ENCODE assay signal across 12 cellular contexts in the genomic region with DNA sequence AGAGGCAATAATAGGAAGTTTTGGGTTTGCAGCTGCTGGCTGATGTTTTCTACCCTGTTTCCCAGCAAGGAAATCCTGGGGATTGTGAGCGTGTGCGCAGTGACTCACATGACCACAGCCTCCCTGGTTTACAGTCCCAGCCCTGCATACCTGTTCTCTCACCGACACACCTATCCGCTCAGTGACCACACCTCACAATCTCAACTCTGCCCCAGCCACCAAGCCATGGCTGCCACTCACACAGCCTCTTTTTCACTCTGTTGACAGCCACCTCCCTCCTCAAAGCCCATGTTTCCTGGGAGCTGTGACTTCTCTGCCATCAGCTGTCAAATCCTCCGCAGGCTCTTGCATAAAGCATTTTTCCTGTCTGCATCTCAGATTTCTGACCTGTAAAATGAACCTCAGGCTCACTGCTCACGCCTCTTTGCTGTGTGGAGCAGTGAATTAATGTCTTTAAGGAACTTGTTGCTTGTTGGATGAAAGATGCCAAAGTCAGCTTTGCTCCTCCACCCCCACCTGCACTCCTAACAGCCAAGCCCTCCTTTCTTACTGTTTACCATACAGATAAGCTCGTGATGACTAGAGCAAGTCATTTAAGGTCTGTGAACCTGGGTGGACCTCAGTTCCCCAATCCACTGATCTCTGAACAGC. TPM values are rescaled to one million over a fixed set of nuclear protein-coding genes. Genes with fewer than 3 reads are reported as not detected.
DNase-seq lines count a peak whose midpoint lies in the region; ATAC-seq and TF ChIP-seq lines count a peak whose summit lies in the region.
"Had no signal": no experiment of that assay in that cellular context is flagged by ENCODE, and none has a peak within 500 bp of the region (broad histone marks: within the 10 kb centered on the region; RNA-seq: fewer than 3 reads in every experiment).

No MANE protein-coding gene starts in this region.

- no peaks in the 10 kb centered on the region for H4K20me1 ChIP-seq in PC-3 (ENCODE audit: low read length)

- intact Hi-C loops in PC-3 (cut with micrococcal nuclease): no loop called here

- no peaks in the 10 kb centered on the region for H3K36me3 ChIP-seq in PC-3 (ENCODE audit: low read depth, low read length)
- no peaks in the 10 kb centered on the region for H3K36me3 ChIP-seq in cardiac muscle cell
- H3K36me3 ChIP-seq: brain microvascular endothelial cell had no signal

- H3K9me3 Mint-ChIP-seq in stimulated activated naive CD8-positive, alpha-beta T cell treated with anti-CD3 and anti-CD28 coated beads, Interleukin-15, amount 100 ng/mL, for 72 hours: no peaks in the 10 kb centered on the region

- H3K9me3 ChIP-seq in PC-3 (ENCODE audit: low read length): no peaks in the 10 kb centered on the region
- no peaks in the 10 kb centered on the region for H3K9me3 ChIP-seq in cardiac muscle cell (ENCODE audit: low read depth)

- TF ChIP-seq CTCF in PC-3 (conservative IDR thresholded peaks at IDR 0.05; ENCODE audit: low read depth, low read length) (no peak), cardiac muscle cell (IDR thresholded peaks at IDR 0.05; ENCODE audit: low read depth, low read length) (no peak), omental fat pad (IDR thresholded peaks at IDR 0.05) (no peak)

- no TSS peak for BruUV-seq in PC-3 (replicated peaks; lab: Mats Ljungman, UMichigan)

- H3K4me1 Mint-ChIP-seq in stimulated activated naive CD8-positive, alpha-beta T cell treated with anti-CD3 and anti-CD28 coated beads, Interleukin-15, amount 100 ng/mL, for 72 hours: peaks cover 6% of the 10 kb centered on the region

- 0 out of 2 replicates have a peak overlapping the region, but pooled peaks have one; percentile 16 for H2AFZ ChIP-seq in PC-3 (ENCODE audit: low read length)

- H3F3A ChIP-seq in PC-3 (ENCODE audit: low read length, unreplicated experiment): peaks cover 3% of the 10 kb centered on the region

- H3K9ac ChIP-seq in PC-3 (ENCODE audit: low read length): peak overlapping the region; percentile 62

- no peak overlapping the region for H3K4me3 Mint-ChIP-seq in stimulated activated naive CD8-positive, alpha-beta T cell treated with anti-CD3 and anti-CD28 coated beads, Interleukin-15, amount 100 ng/mL, for 72 hours

- ATAC-seq in PC-3: peak; percentile 98
- peak; percentile 12 for ATAC-seq in omental fat pad (ENCODE audit: low FRiP score)
- no peak for ATAC-seq in GM21737 (IDR thresholded peaks at IDR 0.05; ENCODE audit: unreplicated experiment)
- no peak for ATAC-seq in GM18498 (IDR thresholded peaks at IDR 0.05; ENCODE audit: unreplicated experiment)
- ATAC-seq in stimulated activated naive CD8-positive, alpha-beta T cell treated with anti-CD3 and anti-CD28 coated beads, Interleukin-15, amount 100 ng/mL, for 72 hours: no peak
- no peak for ATAC-seq in GM21526 (IDR thresholded peaks at IDR 0.05; ENCODE audit: low FRiP score, unreplicated experiment)

- H3K4me1 ChIP-seq in PC-3 (ENCODE audit: insufficient read depth, low read length) (peaks cover 30% of the 10 kb centered on the region), cardiac muscle cell (ENCODE audit: low read depth) (peaks cover 29% of the 10 kb centered on the region)

- H3K4me2 ChIP-seq in PC-3 (ENCODE audit: low read length): peak overlapping the region; percentile 81

- H3K27ac ChIP-seq in PC-3 (ENCODE audit: low read length) (peak overlapping the region; percentile 94), cardiac muscle cell (peak overlapping the region; percentile 84)
- H3K27ac ChIP-seq: brain microvascular endothelial cell had no signal

- H3K9me2 ChIP-seq in PC-3 (replicated peaks; ENCODE audit: low read length): no peaks in the 10 kb centered on the region

- DNase-seq in DMS53 treated with DMSO at 0.1 percent for 48 hours (lab: John Stamatoyannopoulos, UW; ENCODE audit: unreplicated experiment) (peak; percentile 86), PC-3 (peak; percentile 96), cardiac muscle cell (ENCODE audit: low read depth in 1 of 2, low spot score in 1 of 2) (peak; percentile 3 to 76), omental fat pad (ENCODE audit: low spot score) (no peak)
- DNase-seq in stimulated activated naive CD8-positive, alpha-beta T cell treated with anti-CD3 and anti-CD28 coated beads, Interleukin-15, amount 100 ng/mL, for 72 hours: no peak
- DNase-seq: activated CD8-positive, alpha-beta memory T cell treated with anti-CD3 and anti-CD28 coated beads for 24 hours; brain microvascular endothelial cell; KG1; SHP77 had no signal

- POLR2A ChIA-PET in PC-3 (lab: Charles Lee; ENCODE audit: unreplicated experiment): interaction anchor here (0.6 kb wide), 2 partner anchors 36 to 40 kb away, joined by 4 to 5 read pairs; no protein-coding TSS in a partner anchor

- H3K27me3 ChIP-seq in PC-3 (ENCODE audit: low read length): no peaks in the 10 kb centered on the region
- no peaks in the 10 kb centered on the region for H3K27me3 ChIP-seq in cardiac muscle cell

- no peaks in the 10 kb centered on the region for H3K79me2 ChIP-seq in PC-3 (ENCODE audit: low read length)

- CTCF ChIA-PET in PC-3 (lab: Charles Lee): interaction anchor here (0.5 to 1.0 kb wide), 4 partner anchors 27 to 60 kb away, joined by 3 to 4 read pairs (median 3); no protein-coding TSS in a partner anchor

- peak overlapping the region; percentile 43 for H3K4me3 ChIP-seq in PC-3 (ENCODE audit: low read length)
- no peak overlapping the region for H3K4me3 ChIP-seq in cardiac muscle cell

- no peak overlapping the region for H3K27ac Mint-ChIP-seq in stimulated activated naive CD8-positive, alpha-beta T cell treated with anti-CD3 and anti-CD28 coated beads, Interleukin-15, amount 100 ng/mL, for 72 hours

- peaks cover 17% of the 10 kb centered on the region for H3K27me3 Mint-ChIP-seq in stimulated activated naive CD8-positive, alpha-beta T cell treated with anti-CD3 and anti-CD28 coated beads, Interleukin-15, amount 100 ng/mL, for 72 hours

RNA-seq across cellular contexts. Expression of gene B4GALNT3, which starts 43.5 kb away (rescaled TPM):
- total RNA-seq in PC-3 (2014; rRNA removed) (3.7 and 5.0 TPM in 2 replicates), cardiac muscle cell (38.6 and 39.2 TPM in 2 replicates), omental fat pad (under 1 TPM in 3 of 4 donors, not detected in 1; 0.13 to 0.60 (median 0.28) TPM)
- polyA plus RNA-seq in cardiac muscle cell: 23.7 and 26.4 TPM in 2 replicates

Comparison
In these comparisons a context has a peak if more than half of its experiments do, and no peak if none do; other contexts are left out.
1. DNase-seq: peak in DMS53 treated with DMSO at 0.1 percent for 48 hours (single experiment), PC-3 (single experiment) and cardiac muscle cell (2 of 2); none in omental fat pad (single experiment) and stimulated activated naive CD8-positive, alpha-beta T cell treated with anti-CD3 and anti-CD28 coated beads, Interleukin-15, amount 100 ng/mL, for 72 hours (0 of 2).
2. ATAC-seq: peak in PC-3 (single experiment) and omental fat pad (single experiment); none in GM21737 (single experiment), GM18498 (single experiment), stimulated activated naive CD8-positive, alpha-beta T cell treated with anti-CD3 and anti-CD28 coated beads, Interleukin-15, amount 100 ng/mL, for 72 hours (single experiment) and GM21526 (single experiment).